In genomic region chr5:59103303-59103702, GRCh38 we compare ENCODE assay signal across 1 cellular context.
TF ChIP-seq lines count a peak whose summit lies in the region.

No MANE protein-coding gene starts in this region.

TF ChIP-seq in A549, 52 proteins besides CTCF, POLR2A, EP300 and RAD21 (continued from another document):
- TF ChIP-seq E2F6 (IDR thresholded peaks at IDR 0.05; ENCODE audit: borderline replicate concordance, low read depth) (no peak), RCOR1 (IDR thresholded peaks at IDR 0.05; ENCODE audit: low read depth, low read length) (no peak), ESRRA (IDR thresholded peaks at IDR 0.05; ENCODE audit: borderline replicate concordance, low read length) (no peak), ELK1 (IDR thresholded peaks at IDR 0.05; ENCODE audit: low read depth, low read length) (no peak), MYC (IDR thresholded peaks at IDR 0.05; ENCODE audit: borderline replicate concordance, low read length) (no peak), BCL3 (IDR thresholded peaks at IDR 0.05) (no peak), ZFP36 (IDR thresholded peaks at IDR 0.05; ENCODE audit: borderline replicate concordance, partially characterized antibody) (no peak), TFCP2L1 (CRISPR knock-in tag; IDR thresholded peaks at IDR 0.05) (no peak)
